In genomic region chr17:47884427-47884740, GRCh38 we compare ENCODE assay signal across 17 cellular contexts. TPM values are rescaled to one million over a fixed set of nuclear protein-coding genes. Genes with fewer than 3 reads are reported as not detected.
"Had no signal": no experiment of that assay in that cellular context is flagged by ENCODE, and none has a peak within 500 bp of the region (broad histone marks: within the 10 kb centered on the region; RNA-seq: fewer than 3 reads in every experiment).

No MANE protein-coding gene starts in this region.

- DNase-seq: activated CD4-positive, alpha-beta T cell treated with anti-CD3 and anti-CD28 coated beads for 48 hours; activated CD8-positive, alpha-beta memory T cell treated with anti-CD3 and anti-CD28 coated beads for 24 hours; activated naive CD4-positive, alpha-beta T cell treated with anti-CD3 and anti-CD28 coated beads, Interleukin-2, amount 50 U/mL, for 16 hours; caudate nucleus; effector memory CD8-positive, alpha-beta T cell; gastrocnemius medialis; kidney; stimulated activated naive B cell treated with anti-CD40 and anti-IgM and Interleukin-4, amounts not matched to agents 10 μg/mL and 1 μg/mL and 100 μg/mL, for 72 hours; substantia nigra; T1000; upper lobe of right lung had no signal

- H3K27ac ChIP-seq: coronary artery, epithelial cell of prostate, gastrocnemius medialis, right atrium auricular region, SK-N-MC had no signal

- H3K36me3 ChIP-seq: adrenal gland, gastrocnemius medialis, right atrium auricular region, upper lobe of right lung had no signal

- H3K9me3 ChIP-seq: adrenal gland, gastrocnemius medialis, right atrium auricular region, upper lobe of right lung had no signal

- ATAC-seq: effector memory CD8-positive, alpha-beta T cell; gastrocnemius medialis; stimulated activated naive B cell treated with anti-CD40 and anti-IgM and Interleukin-4, amounts not matched to agents 10 μg/mL and 1 μg/mL and 100 μg/mL, for 72 hours; upper lobe of right lung had no signal

- H3K4me3 ChIP-seq: adrenal gland, coronary artery, gastrocnemius medialis, right atrium auricular region, SK-N-MC, upper lobe of right lung had no signal

- H3K27me3 ChIP-seq: adrenal gland, right atrium auricular region, upper lobe of right lung had no signal

RNA-seq across cellular contexts. Expression of gene LRRC46, which starts 52.9 kb away (rescaled TPM):
- total RNA-seq: mononuclear cell had no signal
